9 cellular contexts compared by ENCODE assay signal in the genomic region with DNA sequence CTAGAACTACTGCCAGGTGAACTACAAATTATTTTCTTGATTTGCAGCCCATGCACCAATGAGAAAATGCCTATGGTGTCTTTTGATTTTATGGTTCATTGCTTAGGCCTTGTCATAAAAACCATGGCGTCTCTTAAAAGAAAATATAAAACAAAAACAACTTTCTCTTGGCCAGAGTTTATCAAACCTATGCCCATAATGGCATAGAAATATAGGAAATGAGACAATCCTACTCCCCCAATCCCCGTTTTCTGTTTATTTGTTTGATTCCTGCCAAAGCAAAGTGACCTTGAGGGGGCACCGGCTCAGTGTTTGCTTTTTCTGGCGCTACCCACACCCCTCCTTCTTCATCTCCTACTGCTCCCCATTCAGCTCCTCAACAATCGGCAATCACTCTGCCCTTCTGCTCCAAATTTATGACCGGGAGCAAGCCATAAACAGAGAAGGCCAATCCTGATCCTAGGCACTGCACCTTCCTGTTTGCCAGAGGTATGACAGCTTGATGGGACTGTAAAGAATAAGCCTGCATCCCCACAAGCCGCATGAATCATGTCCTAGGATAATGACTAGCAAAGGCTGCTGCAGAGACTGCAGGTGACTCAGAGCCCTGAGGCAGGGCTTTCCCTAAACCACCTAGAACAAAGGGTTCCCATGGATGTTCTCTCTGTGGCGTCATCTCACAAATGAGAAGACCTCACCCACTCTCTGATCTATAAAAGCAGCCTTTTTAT.
DNase-seq lines count a peak whose midpoint lies in the region; ATAC-seq, FAIRE-seq and TF ChIP-seq lines count a peak whose summit lies in the region.
"Had no signal": no experiment of that assay in that cellular context is flagged by ENCODE, and none has a peak within 500 bp of the region (broad histone marks: within the 10 kb centered on the region; RNA-seq: fewer than 3 reads in every experiment).

No MANE protein-coding gene starts in this region.

- peak overlapping the region; percentile 63 for H3K4me2 ChIP-seq in skeletal muscle satellite cell (ENCODE audit: low read length)

- TF ChIP-seq CTCF in HFF-Myc (IDR thresholded peaks at IDR 0.05; ENCODE audit: low read depth, low read length, missing control alignments) (no peak), RWPE2 (IDR thresholded peaks at IDR 0.05; ENCODE audit: poor library complexity, severe bottlenecking) (no peak), fibroblast of villous mesenchyme (IDR thresholded peaks at IDR 0.05; ENCODE audit: insufficient read depth, low read depth, low read length) (no peak)

- TF ChIP-seq POLR2A in GM12891 (IDR thresholded peaks at IDR 0.05; ENCODE audit: low read depth, low read length): no peak

- peak overlapping the region; percentile 60 for H3K9ac ChIP-seq in skeletal muscle satellite cell (ENCODE audit: low read depth, low read length)

- DNase-seq in HFF-Myc (ENCODE audit: extremely low read depth, low read depth) (peak; percentile 39), RWPE2 (ENCODE audit: low spot score) (peak; percentile 98), fibroblast of villous mesenchyme (ENCODE audit: low read depth) (peak; percentile 87), OCI-M1 (lab: John Stamatoyannopoulos, UW) (no peak), cerebellum (ENCODE audit: low spot score) (no peak), GM12891 (ENCODE audit: insufficient read length, low spot score) (no peak)
- DNase-seq: activated naive CD8-positive, alpha-beta T cell treated with anti-CD3 and anti-CD28 coated beads, Interleukin-2, amount 10 ng/mL, durations not matched to agents 7 days and 5 days; stimulated activated CD4-positive, alpha-beta T cell treated with anti-CD3 and anti-CD28 coated beads, Interleukin-15, amount 100 ng/mL, for 24 hours had no signal

- H3K36me3 ChIP-seq in RWPE2 (ENCODE audit: low read depth) (no peaks in the 10 kb centered on the region), skeletal muscle satellite cell (ENCODE audit: insufficient read depth, low read length) (no peaks in the 10 kb centered on the region)

- H3K9me3 ChIP-seq in RWPE2 (ENCODE audit: severe bottlenecking): no peaks in the 10 kb centered on the region
- no peaks in the 10 kb centered on the region for H3K9me3 ChIP-seq in skeletal muscle satellite cell (replicated peaks; ENCODE audit: low read length)

- no peak for FAIRE-seq in GM12891 (lab: Jason Lieb, UNC)

- H3K4me1 ChIP-seq in RWPE2 (ENCODE audit: insufficient read depth, poor library complexity, severe bottlenecking) (peaks cover 20% of the 10 kb centered on the region), skeletal muscle satellite cell (ENCODE audit: control insufficient read depth, insufficient read depth, low read length) (peaks cover 20% of the 10 kb centered on the region)

- no peaks in the 10 kb centered on the region for H3K27me3 ChIP-seq in RWPE2 (ENCODE audit: insufficient read depth, poor library complexity, severe bottlenecking)
- no peaks in the 10 kb centered on the region for H3K27me3 ChIP-seq in skeletal muscle satellite cell (ENCODE audit: control insufficient read depth, insufficient read depth, low read length)

- ATAC-seq in RWPE2 (ENCODE audit: low read depth): peak; percentile 99

- peak overlapping the region; percentile 70 for H3K27ac ChIP-seq in RWPE2 (ENCODE audit: poor library complexity, severe bottlenecking)

- H3K4me3 ChIP-seq in HFF-Myc (replicated peaks; ENCODE audit: low read depth, low read length) (no peak overlapping the region), RWPE2 (ENCODE audit: severe bottlenecking) (no peak overlapping the region), fibroblast of villous mesenchyme (ENCODE audit: low read depth, low read length) (no peak overlapping the region), skeletal muscle satellite cell (ENCODE audit: low read length) (peak overlapping the region; percentile 28)

TF ChIP-seq in GM12891, 5 proteins besides CTCF, POLR2A, EP300 and RAD21:
- TF ChIP-seq POLR2AphosphoS5 (IDR thresholded peaks at IDR 0.05; ENCODE audit: low read depth, low read length): no peak
- TF ChIP-seq TAF1 (IDR thresholded peaks at IDR 0.05; ENCODE audit: low read depth, low read length): no peak
- TF ChIP-seq POU2F2 (IDR thresholded peaks at IDR 0.05; ENCODE audit: low read depth, low read length): no peak
- TF ChIP-seq PAX5 (IDR thresholded peaks at IDR 0.05; ENCODE audit: insufficient read depth, low read length, severe bottlenecking): no peak
- TF ChIP-seq SPI1 (IDR thresholded peaks at IDR 0.05; ENCODE audit: low read depth, low read length): no peak

Comparison
In these comparisons a context has a peak if more than half of its experiments do, and no peak if none do; other contexts are left out.
1. DNase-seq: peak in HFF-Myc (single experiment), RWPE2 (single experiment) and fibroblast of villous mesenchyme (single experiment); none in OCI-M1 (single experiment), cerebellum (single experiment) and GM12891 (single experiment).